ENCODE assay signal across 1 cellular context in genomic region chr3:73255609-73256029, GRCh38.
TF ChIP-seq lines count a peak whose summit lies in the region.

No MANE protein-coding gene starts in this region.

TF ChIP-seq in HCT116, 20 proteins besides CTCF, POLR2A, EP300 and RAD21 (continued from another document):
- TF ChIP-seq ZBTB33 (IDR thresholded peaks at IDR 0.05; ENCODE audit: extremely low read depth, insufficient replicate concordance, low read length) (no peak), POLR2AphosphoS5 (IDR thresholded peaks at IDR 0.05; ENCODE audit: low read depth, low read length) (no peak), EZH2 (IDR thresholded peaks at IDR 0.05) (no peak), SIN3A (IDR thresholded peaks at IDR 0.05; ENCODE audit: low read depth) (no peak)
